29 cellular contexts compared by ENCODE assay signal in genomic region chr17:72792771-72793170, GRCh38.
"Had no signal": no experiment of that assay in that cellular context is flagged by ENCODE, and none has a peak within 500 bp of the region (broad histone marks: within the 10 kb centered on the region; RNA-seq: fewer than 3 reads in every experiment).

No MANE protein-coding gene starts in this region.

- H3K9ac ChIP-seq: neural progenitor cell had no signal

- H3K4me1 ChIP-seq: pancreas, psoas muscle, right lobe of liver, sigmoid colon, suprapubic skin, testis, tibial artery, transverse colon, uterus had no signal

- DNase-seq: naive thymus-derived CD4-positive, alpha-beta T cell; natural killer cell; nucleus accumbens; pancreas; posterior cingulate gyrus; psoas muscle; right cardiac atrium; right lobe of liver; sigmoid colon; small intestine; stimulated activated CD4-positive, alpha-beta T cell treated with anti-CD3 and anti-CD28 coated beads, Interleukin-15, amount 100 ng/mL, for 24 hours; stimulated activated CD4-positive, alpha-beta T cell treated with anti-CD3 and anti-CD28 coated beads, Interleukin-2, amount 100 ng/mL, for 24 hours; stimulated activated CD4-positive, alpha-beta T cell treated with anti-CD3 and anti-CD28 coated beads, Interleukin-2, amount 100 ng/mL, for 48 hours; stimulated activated CD4-positive, alpha-beta T cell treated with anti-CD3 and anti-CD28 coated beads, Interleukin-4, amount 100 ng/mL, for 24 hours; stimulated activated naive CD4-positive, alpha-beta T cell; stimulated activated naive CD8-positive, alpha-beta T cell treated with anti-CD3 and anti-CD28 coated beads, Interleukin-15, amount 100 ng/mL, for 72 hours; stimulated activated naive CD8-positive, alpha-beta T cell treated with anti-CD3 and anti-CD28 coated beads, Interleukin-15, Interleukin-2, amounts not matched to agents 100 U/mL and 50 U/mL, for 24 hours; substantia nigra; testis; tibial artery; transverse colon; uterus had no signal

- H3K9me3 ChIP-seq: neutrophil, pancreas, testis, uterus had no signal

- H2AFZ ChIP-seq: neural progenitor cell had no signal

- H3K4me3 ChIP-seq: neural progenitor cell, pancreas, psoas muscle, right lobe of liver, sigmoid colon, suprapubic skin, testis, tibial artery, transverse colon, uterus had no signal

- FAIRE-seq: pancreas, small intestine had no signal

- H3K36me3 Mint-ChIP-seq: natural killer cell had no signal

- H3K27ac Mint-ChIP-seq: naive thymus-derived CD4-positive, alpha-beta T cell; natural killer cell; nephron; neural progenitor cell; progenitor cell of endocrine pancreas; stimulated activated memory B cell treated with anti-CD40 and anti-IgM and Interleukin-4, amounts not matched to agents 10 μg/mL and 1 μg/mL and 100 μg/mL, for 72 hours; stimulated activated naive CD8-positive, alpha-beta T cell treated with anti-CD3 and anti-CD28 coated beads, Interleukin-15, amount 100 ng/mL, for 72 hours; type B pancreatic cell had no signal

- H3K27ac ChIP-seq: neural progenitor cell, neutrophil, pancreas, psoas muscle, right lobe of liver, sigmoid colon, suprapubic skin, testis, tibial artery, transverse colon, uterus had no signal

- H3K27me3 Mint-ChIP-seq: naive thymus-derived CD4-positive, alpha-beta T cell; stimulated activated memory B cell treated with anti-CD40 and anti-IgM and Interleukin-4, amounts not matched to agents 10 μg/mL and 1 μg/mL and 100 μg/mL, for 72 hours; stimulated activated naive CD8-positive, alpha-beta T cell treated with anti-CD3 and anti-CD28 coated beads, Interleukin-15, amount 100 ng/mL, for 72 hours; type B pancreatic cell had no signal

- ATAC-seq: naive thymus-derived CD4-positive, alpha-beta T cell; natural killer cell; pancreas; psoas muscle; right lobe of liver; stimulated activated memory B cell treated with anti-CD40 and anti-IgM and Interleukin-4, amounts not matched to agents 10 μg/mL and 1 μg/mL and 100 μg/mL, for 72 hours; stimulated activated naive CD8-positive, alpha-beta T cell treated with anti-CD3 and anti-CD28 coated beads, Interleukin-15, amount 100 ng/mL, for 72 hours; stimulated activated naive CD8-positive, alpha-beta T cell treated with anti-CD3 and anti-CD28 coated beads, Interleukin-15, Interleukin-2, amounts not matched to agents 100 U/mL and 50 U/mL, for 24 hours had no signal

- H3K27me3 ChIP-seq: neural progenitor cell, neutrophil, pancreas, right lobe of liver, sigmoid colon, suprapubic skin, testis, tibial artery, transverse colon, uterus had no signal

- H3K4me1 Mint-ChIP-seq: nephron; stimulated activated memory B cell treated with anti-CD40 and anti-IgM and Interleukin-4, amounts not matched to agents 10 μg/mL and 1 μg/mL and 100 μg/mL, for 72 hours; stimulated activated naive CD8-positive, alpha-beta T cell treated with anti-CD3 and anti-CD28 coated beads, Interleukin-15, amount 100 ng/mL, for 72 hours had no signal

- H3K4me2 ChIP-seq: neural progenitor cell had no signal

- H3K4me3 Mint-ChIP-seq: naive thymus-derived CD4-positive, alpha-beta T cell; natural killer cell; nephron; neural progenitor cell; stimulated activated memory B cell treated with anti-CD40 and anti-IgM and Interleukin-4, amounts not matched to agents 10 μg/mL and 1 μg/mL and 100 μg/mL, for 72 hours; stimulated activated naive CD8-positive, alpha-beta T cell treated with anti-CD3 and anti-CD28 coated beads, Interleukin-15, amount 100 ng/mL, for 72 hours; type B pancreatic cell had no signal

- H3K36me3 ChIP-seq: neural progenitor cell, pancreas, sigmoid colon, transverse colon, uterus had no signal
